ENCODE assay signal across 17 cellular contexts in the genomic region with DNA sequence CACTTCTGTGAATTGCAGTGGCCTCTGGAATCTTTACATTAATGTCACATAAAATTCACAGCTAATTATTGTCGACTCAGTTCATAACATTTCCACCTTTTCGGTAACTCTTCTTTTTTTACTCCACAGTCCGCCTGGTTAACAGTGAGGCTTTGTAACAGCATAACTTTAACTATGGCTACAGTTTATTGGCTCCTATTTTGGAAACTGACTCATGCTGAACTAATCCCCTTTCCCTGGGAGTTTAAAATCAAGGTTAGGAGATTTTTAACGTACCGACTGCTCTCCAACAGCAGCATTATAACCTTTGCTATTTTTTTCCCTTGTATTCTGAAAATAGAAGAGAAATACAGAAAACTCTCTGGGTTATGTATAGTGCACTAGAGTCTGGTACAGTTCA.
"Had no signal": no experiment of that assay in that cellular context is flagged by ENCODE, and none has a peak within 500 bp of the region (broad histone marks: within the 10 kb centered on the region; RNA-seq: fewer than 3 reads in every experiment).

No MANE protein-coding gene starts in this region.

- H3K4me3 Mint-ChIP-seq: activated CD8-positive, alpha-beta T cell treated with anti-CD3 and anti-CD28 coated beads for 36 hours; activated naive CD4-positive, alpha-beta T cell treated with anti-CD3 and anti-CD28 coated beads, Interleukin-2, amount 10 ng/mL, durations not matched to agents 7 days and 5 days; dendritic cell treated with granulocyte-macrophage colony-stimulating factor and Interleukin-4, amounts not matched to agents 40 ng/mL and 50 ng/mL, for 4 days; effector memory CD8-positive, alpha-beta T cell; nephron progenitor cell had no signal

- H3K9me3 Mint-ChIP-seq: activated CD8-positive, alpha-beta T cell treated with anti-CD3 and anti-CD28 coated beads for 36 hours; activated naive CD4-positive, alpha-beta T cell treated with anti-CD3 and anti-CD28 coated beads, Interleukin-2, amount 10 ng/mL, durations not matched to agents 7 days and 5 days; dendritic cell treated with granulocyte-macrophage colony-stimulating factor and Interleukin-4, amounts not matched to agents 40 ng/mL and 50 ng/mL, for 4 days; effector memory CD8-positive, alpha-beta T cell; nephron progenitor cell had no signal

- H3K9me3 ChIP-seq: psoas muscle, thyroid gland, vagina had no signal

- H3K27me3 Mint-ChIP-seq: activated CD8-positive, alpha-beta T cell treated with anti-CD3 and anti-CD28 coated beads for 36 hours; brain; dendritic cell treated with granulocyte-macrophage colony-stimulating factor and Interleukin-4, amounts not matched to agents 40 ng/mL and 50 ng/mL, for 4 days; effector memory CD8-positive, alpha-beta T cell had no signal

- H3K4me3 ChIP-seq: psoas muscle, thyroid gland, vagina had no signal

- DNase-seq: activated CD4-positive, alpha-beta T cell treated with anti-CD3 and anti-CD28 coated beads for 4 hours; activated CD8-positive, alpha-beta memory T cell treated with anti-CD3 and anti-CD28 coated beads, Interleukin-2, amount 50 U/mL, for 48 hours; activated CD8-positive, alpha-beta T cell treated with anti-CD3 and anti-CD28 coated beads for 36 hours; activated naive CD4-positive, alpha-beta T cell treated with anti-CD3 and anti-CD28 coated beads, Interleukin-2, amount 10 ng/mL, durations not matched to agents 7 days and 5 days; cerebellar nuclear complex; effector memory CD8-positive, alpha-beta T cell; left colon; nephron progenitor cell; psoas muscle; stimulated activated CD4-positive, alpha-beta T cell treated with anti-CD3 and anti-CD28 coated beads, Interleukin-15, amount 100 ng/mL, for 24 hours; T-helper 1 cell; thyroid gland had no signal

- ATAC-seq: activated CD8-positive, alpha-beta T cell treated with anti-CD3 and anti-CD28 coated beads for 36 hours; effector memory CD8-positive, alpha-beta T cell; psoas muscle had no signal

- H3K27ac Mint-ChIP-seq: activated CD8-positive, alpha-beta T cell treated with anti-CD3 and anti-CD28 coated beads for 36 hours; activated naive CD4-positive, alpha-beta T cell treated with anti-CD3 and anti-CD28 coated beads, Interleukin-2, amount 10 ng/mL, durations not matched to agents 7 days and 5 days; dendritic cell treated with granulocyte-macrophage colony-stimulating factor and Interleukin-4, amounts not matched to agents 40 ng/mL and 50 ng/mL, for 4 days; effector memory CD8-positive, alpha-beta T cell; nephron progenitor cell had no signal

- H3K27ac ChIP-seq: epithelial cell of prostate, psoas muscle, thyroid gland, vagina, VCaP had no signal

- H3K36me3 Mint-ChIP-seq: brain had no signal

- H3K36me3 ChIP-seq: thyroid gland, vagina had no signal

- H3K27me3 ChIP-seq: thyroid gland, vagina had no signal
